ENCODE assay signal across 8 cellular contexts in the genomic region with DNA sequence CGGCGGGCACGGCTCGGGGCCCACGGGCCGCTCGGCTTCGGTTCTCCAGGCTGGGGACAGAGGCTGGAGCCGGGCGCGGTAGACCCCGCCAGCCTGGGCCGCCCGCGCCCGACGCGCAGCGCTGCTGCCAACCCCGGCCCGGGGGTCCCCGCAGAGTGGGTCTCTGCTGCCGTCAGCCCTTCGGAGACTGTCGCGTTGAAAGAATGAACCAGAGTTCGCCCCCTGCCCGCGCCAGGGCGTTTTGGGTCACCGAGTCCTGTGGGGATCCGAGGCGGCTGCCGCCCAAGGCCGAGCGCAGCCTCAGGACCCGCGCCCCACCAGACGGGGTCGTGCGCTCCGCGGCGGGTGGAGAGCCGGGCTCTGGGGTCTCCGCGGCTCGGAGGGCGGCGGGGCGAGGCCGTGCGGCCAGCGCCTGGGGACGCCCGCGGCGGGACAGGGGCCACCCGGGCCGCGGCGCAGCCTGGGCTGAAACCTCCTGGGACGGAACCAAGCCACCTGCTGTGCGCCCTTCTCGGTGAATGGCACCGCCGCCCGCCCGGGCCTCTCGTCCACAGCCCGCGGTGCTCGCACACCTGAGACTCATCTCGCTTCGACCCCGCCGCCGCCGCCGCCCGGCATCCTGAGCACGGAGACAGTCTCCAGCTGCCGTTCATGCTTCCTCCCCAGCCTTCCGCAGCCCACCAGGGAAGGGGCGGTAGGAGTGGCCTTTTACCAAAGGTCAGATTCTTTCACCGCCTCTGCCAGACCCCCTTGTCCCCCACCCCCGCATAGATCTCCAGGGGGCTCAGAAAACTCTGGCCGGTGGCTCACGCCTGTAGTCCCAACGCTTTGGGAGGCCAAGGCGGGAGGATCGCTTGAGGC. TPM values are rescaled to one million over a fixed set of nuclear protein-coding genes. Genes with fewer than 3 reads are reported as not detected.
A peak's percentile ranks its signal among the peaks of the same experiment; 100 is the strongest.
DNase-seq lines count a peak whose midpoint lies in the region; ATAC-seq, FAIRE-seq and TF ChIP-seq lines count a peak whose summit lies in the region.

No MANE protein-coding gene starts in this region.

- H3K4me2 ChIP-seq in H1 (ENCODE audit: insufficient read depth in 1 of 2, low read depth in 2 of 2, low read length in 2 of 2): peak overlapping the region; percentile 60 to 98

- H3K18ac ChIP-seq in H1 (ENCODE audit: extremely low read depth, low read length): peak overlapping the region; percentile 60; the same call in 1 of the 2 replicates

- no peak overlapping the region for H3K56ac ChIP-seq in H1 (replicated peaks; ENCODE audit: insufficient read length, low read depth, low read length)

- peaks cover 65% of the 10 kb centered on the region for H3K27me3 Mint-ChIP-seq in nephron (ENCODE audit: low read depth)

- H3K9me3 Mint-ChIP-seq in nephron: no peaks in the 10 kb centered on the region

- H3K4me3 Mint-ChIP-seq in nephron: peak overlapping the region; percentile 81 to 86 (median 82)

- H3K9ac ChIP-seq in H1 (replicated peaks in 1 of 4; ENCODE audit: extremely low read depth in 1 of 4, low read depth in 3 of 4, low read length in 3 of 4): no peak overlapping the region

- DNase-seq in GM06990 (ENCODE audit: extremely low read depth, insufficient read length) (no peak), SJSA1 (ENCODE audit: low read depth in 1 of 2, low spot score in 2 of 2) (no peak), H1 (ENCODE audit: low read depth in 1 of 2, low spot score in 2 of 2) (peak in 1 of 2 experiments; percentile 63), AML-193 (lab: John Stamatoyannopoulos, UW) (no peak)

- H3K79me1 ChIP-seq in H1 (ENCODE audit: low read depth, low read length): no peaks in the 10 kb centered on the region

- no peak overlapping the region for H3K14ac ChIP-seq in H1 (ENCODE audit: insufficient read length)

- WGBS in H1 (ENCODE audit: extremely low coverage in 1 of 2, insufficient coverage in 1 of 2, insufficient read length in 1 of 2, insufficient replicate concordance in 2 of 2, low coverage in 1 of 2, low lambda C conversion rate in 2 of 2, missing lambda C conversion rate in 1 of 2), 2 experiments: 14% methylated on average over 40 of the region's 92 CpGs; no CpG with 5 or more reads in 1 of the 2 experiments

- no peak overlapping the region for H3K27ac Mint-ChIP-seq in nephron

- H3K9me3 ChIP-seq in SJSA1 (replicated peaks) (no peaks in the 10 kb centered on the region; the same call in 1 of the 2 replicates), H1 (ENCODE audit: insufficient read depth in 2 of 2, low read depth in 1 of 2, low read length in 1 of 2) (no peaks in the 10 kb centered on the region)

- H3K36me3 ChIP-seq in GM06990 (ENCODE audit: control insufficient read depth, insufficient read depth, low read length): peaks cover 4% of the 10 kb centered on the region
- H3K36me3 ChIP-seq in SJSA1: peaks cover 27% of the 10 kb centered on the region
- peaks cover 4 to 22% (median 16%) of the 10 kb centered on the region in 4 experiments; a peak in 7 of 8 replicates for H3K36me3 ChIP-seq in H1 (ENCODE audit: control insufficient read depth in 2 of 4, insufficient read depth in 4 of 4, low read length in 3 of 4)

- H4K5ac ChIP-seq in H1 (ENCODE audit: insufficient read length, low read depth, low read length): no peak overlapping the region

- peaks cover 12 to 19% of the 10 kb centered on the region in 2 experiments for H4K20me1 ChIP-seq in H1 (replicated peaks in 1 of 2; ENCODE audit: control insufficient read depth in 1 of 2, insufficient read depth in 2 of 2, low read length in 2 of 2)

- TF ChIP-seq RAD21 in H1 (IDR thresholded peaks at IDR 0.05 in 1 of 2, conservative IDR thresholded peaks at IDR 0.05 in 1 of 2; ENCODE audit: low read depth in 2 of 2, low read length in 2 of 2): no peak

- no peak overlapping the region for H2BK5ac ChIP-seq in H1 (ENCODE audit: low read depth, low read length)

- H4K8ac ChIP-seq in H1 (ENCODE audit: extremely low read depth, insufficient read depth, low read length): no peak overlapping the region; the same call in 1 of the 2 replicates

- H3K27ac ChIP-seq in SJSA1 (no peak overlapping the region), H1 (ENCODE audit: low read depth, low read length) (no peak overlapping the region)

- H3K36me3 Mint-ChIP-seq in nephron (ENCODE audit: low read depth): peaks cover 15% of the 10 kb centered on the region

- no peak for FAIRE-seq in H1 (lab: Jason Lieb, UNC)

- ATAC-seq in HG02588 (IDR thresholded peaks at IDR 0.05; ENCODE audit: unreplicated experiment): no peak
- no peak for ATAC-seq in HG02610 (IDR thresholded peaks at IDR 0.05; ENCODE audit: unreplicated experiment)
- no peak for ATAC-seq in GM21367 (IDR thresholded peaks at IDR 0.05; ENCODE audit: unreplicated experiment)

- H2AFZ ChIP-seq in H1 (ENCODE audit: low read length): no peak overlapping the region; the same call in 1 of the 2 replicates

- H3K4me1 Mint-ChIP-seq in nephron: peaks cover 5% of the 10 kb centered on the region

- peak overlapping the region; percentile 22 for H3K4me3 ChIP-seq in GM06990 (replicated peaks; ENCODE audit: low read depth, low read length)
- H3K4me3 ChIP-seq in SJSA1: peak overlapping the region; percentile 40
- peak overlapping the region; percentile 29 to 74 (median 54) for H3K4me3 ChIP-seq in H1 (ENCODE audit: extremely low read depth in 1 of 4, insufficient read depth in 2 of 4, low read depth in 3 of 4, low read length in 4 of 4)

- TF ChIP-seq CTCF in GM06990 (IDR thresholded peaks at IDR 0.05; ENCODE audit: insufficient read depth, low read length, poor library complexity, severe bottlenecking) (no peak), H1 (IDR thresholded peaks at IDR 0.05; ENCODE audit: control extremely low read depth in 1 of 3, insufficient read depth in 1 of 3, low read depth in 1 of 3, low read length in 3 of 3) (no peak), nephron (IDR thresholded peaks at IDR 0.05; ENCODE audit: unreplicated experiment in 3 of 3) (no peak)

- peaks cover 2% of the 10 kb centered on the region; the same call in 1 of the 2 replicates for H3K27me3 ChIP-seq in GM06990 (replicated peaks; ENCODE audit: control insufficient read depth, insufficient read depth, low read length)
- H3K27me3 ChIP-seq in SJSA1 (replicated peaks): peaks cover 35% of the 10 kb centered on the region
- peaks cover 9 to 44% (median 27%) of the 10 kb centered on the region in 4 experiments; a peak in 6 of 7 replicates for H3K27me3 ChIP-seq in H1 (replicated peaks in 1 of 4; ENCODE audit: control insufficient read depth in 3 of 4, extremely low read depth in 1 of 4, insufficient read depth in 3 of 4, low read length in 3 of 4)

- no peak overlapping the region for H2BK15ac ChIP-seq in H1 (ENCODE audit: low read length)

- TF ChIP-seq POLR2A in H1 (IDR thresholded peaks at IDR 0.05; ENCODE audit: control extremely low read depth in 1 of 2, low read depth in 2 of 2, low read length in 2 of 2): no peak

- H3K23me2 ChIP-seq in H1 (ENCODE audit: low read depth, low read length): peaks cover 9% of the 10 kb centered on the region; the same call in 1 of the 2 replicates

- H2AK5ac ChIP-seq in H1 (ENCODE audit: low read depth, low read length): no peak overlapping the region

- no peak overlapping the region for H2BK120ac ChIP-seq in H1 (replicated peaks; ENCODE audit: low read depth, low read length)

- H4K91ac ChIP-seq in H1 (replicated peaks; ENCODE audit: insufficient read length, low read length): no peak overlapping the region

- CTCF ChIA-PET in H1 (lab: Charles Lee; ENCODE audit: partially characterized antibody): interaction anchor here (0.8 to 4.1 kb wide), 6 partner anchors 10 to 73 kb away, joined by 3 to 21 read pairs (median 9); no protein-coding TSS in a partner anchor

- H2BK12ac ChIP-seq in H1 (ENCODE audit: low read depth, low read length): no peak overlapping the region

- TF ChIP-seq EP300 in H1 (IDR thresholded peaks at IDR 0.05; ENCODE audit: borderline replicate concordance in 1 of 2, low read depth in 2 of 2, low read length in 2 of 2): no peak

- H3K79me2 ChIP-seq in H1 (ENCODE audit: control insufficient read depth in 1 of 2, insufficient read depth in 2 of 2, low read length in 2 of 2): no peaks in the 10 kb centered on the region

- H3K4me1 ChIP-seq in SJSA1 (replicated peaks): peaks cover 14% of the 10 kb centered on the region
- H3K4me1 ChIP-seq in H1 (replicated peaks in 1 of 4; ENCODE audit: control insufficient read depth in 3 of 4, insufficient read depth in 4 of 4, low read length in 3 of 4): peaks cover 0 to 10% (median 3%) of the 10 kb centered on the region in 4 experiments; a peak in 5 of 7 replicates

- H2BK20ac ChIP-seq in H1 (ENCODE audit: low read length): no peak overlapping the region

- H3K23ac ChIP-seq in H1 (ENCODE audit: insufficient read length): no peak overlapping the region

- POLR2A ChIA-PET in H1 (lab: Charles Lee; ENCODE audit: partially characterized antibody): interaction anchor here (1.3 to 17.6 kb wide), 3 partner anchors 11 to 66 kb away, joined by 4 to 230 read pairs (median 6); partner anchors contain the start of gene DIABLO

- no peak overlapping the region for H3K4ac ChIP-seq in H1 (replicated peaks; ENCODE audit: insufficient read length, low read depth, low read length)

RNA-seq across cellular contexts. Expression of gene B3GNT4, which starts 0.7 kb away (rescaled TPM):
- total RNA-seq in SJSA1 (2014; rRNA removed; shearing (Covaris generic)): not detected in 2 replicates
- 1.4 and 1.9 TPM in 2 replicates for total RNA-seq in H1 (2021; fragmentation: NEBNext Ultra II Directional; extraction: Animal tissue kit (Norgen Biotek cat#: 25700))
- polyA plus RNA-seq in H1 (2011; rRNA removed): 1.1 and 2.1 TPM in 2 replicates
- 1.8 TPM for polyA plus RNA-seq in H1 (2011; cell fraction: cytosol; rRNA removed)
- 2.6 TPM for polyA plus RNA-seq in H1 (2011; cell fraction: nucleus; rRNA removed)
- 1.6 to 1.9 TPM (median 1.6 TPM) in 4 replicates for polyA plus RNA-seq in H1 (2012, experiment 1 of 2)
- polyA plus RNA-seq in H1 (2012, experiment 2 of 2): 1.1 TPM
- 3.1 TPM for polyA plus RNA-seq in H1 (2013, experiment 1 of 2)
- 2.1 TPM for polyA plus RNA-seq in H1 (2013, experiment 2 of 2)
- polyA minus RNA-seq in H1 (2011; rRNA and poly(A)+ RNA removed): 5.0 and 5.2 TPM in 2 replicates
- polyA minus RNA-seq in H1 (2011; cell fraction: cytosol; rRNA and poly(A)+ RNA removed): 1.6 TPM
- polyA minus RNA-seq in H1 (2011; cell fraction: nucleus; rRNA and poly(A)+ RNA removed): 3.3 TPM

RNA-seq across cellular contexts. Expression of gene LRRC43, which starts 21.3 kb away (rescaled TPM):
- not detected in 2 replicates for total RNA-seq in SJSA1 (2014; rRNA removed; shearing (Covaris generic))
- 0.15 and 0.35 TPM in 2 replicates for total RNA-seq in H1 (2021; fragmentation: NEBNext Ultra II Directional; extraction: Animal tissue kit (Norgen Biotek cat#: 25700))
- polyA plus RNA-seq in H1 (2011; rRNA removed): 0.39 and 0.44 TPM in 2 replicates
- 0.66 TPM for polyA plus RNA-seq in H1 (2011; cell fraction: cytosol; rRNA removed)
- 0.53 TPM for polyA plus RNA-seq in H1 (2011; cell fraction: nucleus; rRNA removed)
- polyA plus RNA-seq in H1 (2012, experiment 1 of 2): 0.17 to 0.70 TPM (median 0.39 TPM) in 4 replicates
- 0.24 TPM for polyA plus RNA-seq in H1 (2012, experiment 2 of 2)
- 0.24 TPM for polyA plus RNA-seq in H1 (2013, experiment 1 of 2)
- 0.44 TPM for polyA plus RNA-seq in H1 (2013, experiment 2 of 2)
- 0.13 TPM in 1 of 2 replicates, not detected in the other for polyA minus RNA-seq in H1 (2011; rRNA and poly(A)+ RNA removed)
- polyA minus RNA-seq in H1 (2011; cell fraction: cytosol; rRNA and poly(A)+ RNA removed): not detected
- not detected for polyA minus RNA-seq in H1 (2011; cell fraction: nucleus; rRNA and poly(A)+ RNA removed)

RNA-seq across cellular contexts. Expression of gene DIABLO, which starts 21.7 kb away (rescaled TPM):
- total RNA-seq in SJSA1 (2014; rRNA removed; shearing (Covaris generic)): 66.6 and 84.1 TPM in 2 replicates
- total RNA-seq in H1 (2021; fragmentation: NEBNext Ultra II Directional; extraction: Animal tissue kit (Norgen Biotek cat#: 25700)): 68.3 and 71.5 TPM in 2 replicates
- 65.2 and 68.8 TPM in 2 replicates for polyA plus RNA-seq in H1 (2011; rRNA removed)
- 51.0 TPM for polyA plus RNA-seq in H1 (2011; cell fraction: cytosol; rRNA removed)
- 52.2 TPM for polyA plus RNA-seq in H1 (2011; cell fraction: nucleus; rRNA removed)
- 51.1 to 70.5 TPM (median 60.3 TPM) in 4 replicates for polyA plus RNA-seq in H1 (2012, experiment 1 of 2)
- 41.6 TPM for polyA plus RNA-seq in H1 (2012, experiment 2 of 2)
- polyA plus RNA-seq in H1 (2013, experiment 1 of 2): 48.9 TPM
- polyA plus RNA-seq in H1 (2013, experiment 2 of 2): 52.7 TPM
- 45.9 and 55.6 TPM in 2 replicates for polyA minus RNA-seq in H1 (2011; rRNA and poly(A)+ RNA removed)
- polyA minus RNA-seq in H1 (2011; cell fraction: cytosol; rRNA and poly(A)+ RNA removed): 21.9 TPM
- polyA minus RNA-seq in H1 (2011; cell fraction: nucleus; rRNA and poly(A)+ RNA removed): 40.2 TPM

RNA-seq across cellular contexts. Expression of gene IL31, which starts 30.2 kb away (rescaled TPM):
- total RNA-seq in SJSA1 (2014; rRNA removed; shearing (Covaris generic)): not detected in 2 replicates
- total RNA-seq in H1 (2021; fragmentation: NEBNext Ultra II Directional; extraction: Animal tissue kit (Norgen Biotek cat#: 25700)): not detected in 2 replicates
- not detected in 2 replicates for polyA plus RNA-seq in H1 (2011; rRNA removed)
- not detected for polyA plus RNA-seq in H1 (2011; cell fraction: cytosol; rRNA removed)
- not detected for polyA plus RNA-seq in H1 (2011; cell fraction: nucleus; rRNA removed)
- polyA plus RNA-seq in H1 (2012, experiment 1 of 2): not detected in 4 replicates
- polyA plus RNA-seq in H1 (2012, experiment 2 of 2): not detected
- polyA plus RNA-seq in H1 (2013, experiment 1 of 2): not detected
- polyA plus RNA-seq in H1 (2013, experiment 2 of 2): not detected
- polyA minus RNA-seq in H1 (2011; rRNA and poly(A)+ RNA removed): not detected in 2 replicates
- polyA minus RNA-seq in H1 (2011; cell fraction: cytosol; rRNA and poly(A)+ RNA removed): not detected
- polyA minus RNA-seq in H1 (2011; cell fraction: nucleus; rRNA and poly(A)+ RNA removed): not detected
